14 cellular contexts compared by ENCODE assay signal in genomic region chrX:39307488-39307887, GRCh38.
"Had no signal": no experiment of that assay in that cellular context is flagged by ENCODE, and none has a peak within 500 bp of the region (broad histone marks: within the 10 kb centered on the region; RNA-seq: fewer than 3 reads in every experiment).

No MANE protein-coding gene starts in this region.

- H3K27ac ChIP-seq: epithelial cell of prostate, neutrophil, SJCRH30, suprapubic skin, VCaP had no signal

- H3K9me3 ChIP-seq: neutrophil, SJCRH30, suprapubic skin had no signal

- H3K36me3 Mint-ChIP-seq: mesothelial cell of epicardium, type B pancreatic cell had no signal

- H3K27me3 ChIP-seq: neutrophil, SJCRH30, suprapubic skin had no signal

- H3K27ac Mint-ChIP-seq: type B pancreatic cell had no signal

- H3K36me3 ChIP-seq: neutrophil, SJCRH30, suprapubic skin had no signal

- H3K4me1 ChIP-seq: SJCRH30 had no signal

- H3K4me3 Mint-ChIP-seq: mesothelial cell of epicardium, type B pancreatic cell had no signal

- DNase-seq: effector CD8-positive, alpha-beta T cell; kidney; posterior cingulate gyrus; right cardiac atrium; RPMI8226; SJCRH30; small intestine; T1000 had no signal

- H3K27me3 Mint-ChIP-seq: type B pancreatic cell had no signal

- H3K4me3 ChIP-seq: SJCRH30, suprapubic skin had no signal
